Comparison of ENCODE assay signal across 10 cellular contexts in the genomic region with DNA sequence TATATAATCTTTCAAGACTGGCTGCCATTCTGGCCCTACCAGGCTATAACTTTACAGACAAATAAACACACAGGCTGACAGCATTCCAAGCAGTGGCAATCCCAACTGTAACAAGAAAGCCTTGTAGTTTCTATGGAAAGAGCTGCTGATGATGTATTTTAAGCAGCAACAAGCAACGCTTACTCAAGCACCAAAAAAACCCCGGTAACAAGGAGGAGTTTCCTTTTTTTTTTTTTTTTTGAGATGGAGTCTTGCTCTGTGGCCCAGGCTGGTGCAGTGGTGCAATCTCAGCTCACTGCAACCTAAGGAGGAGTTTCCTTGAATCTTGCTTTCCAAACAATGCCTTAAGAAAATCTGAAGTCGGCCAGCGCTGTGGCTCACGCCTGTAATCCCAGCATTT. TPM values are rescaled to one million over a fixed set of nuclear protein-coding genes. Genes with fewer than 3 reads are reported as not detected.
DNase-seq lines count a peak whose midpoint lies in the region; ATAC-seq and TF ChIP-seq lines count a peak whose summit lies in the region.
"Had no signal": no experiment of that assay in that cellular context is flagged by ENCODE, and none has a peak within 500 bp of the region (broad histone marks: within the 10 kb centered on the region; RNA-seq: fewer than 3 reads in every experiment).

No MANE protein-coding gene starts in this region.

- H3K27ac ChIP-seq in heart left ventricle (peak overlapping the region in 7 of 12 donors; percentile 25 to 80 (median 52)), right atrium auricular region (peak overlapping the region in 1 of 2 donors; percentile 0), esophagus squamous epithelium (peak overlapping the region; percentile 7 to 77 (median 51)), aorta (ENCODE audit: low read depth in 1 of 2, low read length in 2 of 2) (no peak overlapping the region)
- H3K27ac ChIP-seq in naive thymus-derived CD4-positive, alpha-beta T cell (ENCODE audit: low read depth, low read length), result no peak overlapping the region

- ATAC-seq in heart left ventricle (peak in 3 of 4 donors; percentile 17 to 79 (median 43)), aorta (ENCODE audit: low FRiP score) (peak; percentile 45), HG03565 (IDR thresholded peaks at IDR 0.05; ENCODE audit: unreplicated experiment) (no peak)
- ATAC-seq in naive thymus-derived CD4-positive, alpha-beta T cell, result peak; percentile 31
- ATAC-seq: mucosa of descending colon had no signal

- TF ChIP-seq POLR2A in heart left ventricle (IDR thresholded peaks at IDR 0.05) (no peak), esophagus squamous epithelium (IDR thresholded peaks at IDR 0.05) (no peak)

- intact Hi-C loops in heart left ventricle (cut with DNase I) (loop anchor here in 7 of 10 donors (2.0 to 10.0 kb wide), 4 partner anchors 36 to 101 kb away; a partner anchor contains a TSS), esophagus squamous epithelium (cut with DNase I) (no loop called here), aorta (cut with DNase I) (loop anchor here (2.0 to 5.0 kb wide), 2 partner anchors 36 to 101 kb away; a partner anchor contains a TSS)
- intact Hi-C loops in naive thymus-derived CD4-positive, alpha-beta T cell (cut with micrococcal nuclease), result loop anchor here in 1 of 2 donors (5.0 to 10.0 kb wide), 2 partner anchors 36 to 129 kb away; no protein-coding TSS in a partner anchor

- H3K27me3 ChIP-seq in heart left ventricle (no peaks in the 10 kb centered on the region), right atrium auricular region (no peaks in the 10 kb centered on the region), esophagus squamous epithelium (no peaks in the 10 kb centered on the region), aorta (ENCODE audit: control insufficient read depth in 1 of 2, insufficient read depth in 2 of 2, low read length in 1 of 2) (no peaks in the 10 kb centered on the region)
- no peaks in the 10 kb centered on the region for H3K27me3 ChIP-seq in naive thymus-derived CD4-positive, alpha-beta T cell (ENCODE audit: control insufficient read depth in 2 of 2, insufficient read depth in 2 of 2, low read length in 2 of 2)
- H3K27me3 ChIP-seq: SJSA1 had no signal

- POLR2A ChIA-PET in naive thymus-derived CD4-positive, alpha-beta T cell (lab: Charles Lee), result no interaction called here

- H3K4me1 Mint-ChIP-seq in naive thymus-derived CD4-positive, alpha-beta T cell, result peaks cover 14 to 25% (median 18%) of the 10 kb centered on the region in 7 donors

- 39 to 59% (median 53%) methylated on average over 5 of the region's 5 CpGs for WGBS in heart left ventricle, 4 donors
- 16 to 45% methylated on average over 2 to 5 of the region's 5 CpGs for WGBS in esophagus squamous epithelium, 2 donors
- WGBS in aorta, 2 donors, result 39 to 45% methylated on average over 5 of the region's 5 CpGs

- H3K27me3 Mint-ChIP-seq in naive thymus-derived CD4-positive, alpha-beta T cell, result no peaks in the 10 kb centered on the region

- peaks cover 0 to 28% (median 16%) of the 10 kb centered on the region in 9 donors for H3K36me3 ChIP-seq in heart left ventricle
- H3K36me3 ChIP-seq in right atrium auricular region, result peaks cover 9% of the 10 kb centered on the region
- peaks cover 0 to 45% (median 8%) of the 10 kb centered on the region in 3 donors for H3K36me3 ChIP-seq in esophagus squamous epithelium
- peaks cover under 1 to 14% (median 2%) of the 10 kb centered on the region in 3 experiments for H3K36me3 ChIP-seq in naive thymus-derived CD4-positive, alpha-beta T cell (ENCODE audit: control insufficient read depth in 2 of 3, insufficient read depth in 3 of 3, low read length in 3 of 3)
- H3K36me3 ChIP-seq in aorta (ENCODE audit: control insufficient read depth in 1 of 2, insufficient read depth in 2 of 2, low read length in 1 of 2), result no peaks in the 10 kb centered on the region

- peak overlapping the region in 4 of 9 donors; percentile 2 to 52 (median 24) for H3K27ac Mint-ChIP-seq in naive thymus-derived CD4-positive, alpha-beta T cell

- no peak overlapping the region for H3K4me3 Mint-ChIP-seq in naive thymus-derived CD4-positive, alpha-beta T cell

- no peaks in the 10 kb centered on the region for H3K9me3 Mint-ChIP-seq in naive thymus-derived CD4-positive, alpha-beta T cell

- CTCF ChIA-PET in naive thymus-derived CD4-positive, alpha-beta T cell (lab: Charles Lee), result interaction anchor here (0.6 to 6.4 kb wide), 5 partner anchors 13 to 563 kb away, joined by 3 to 59 read pairs (median 5); a partner anchor contains a TSS

- TF ChIP-seq CTCF in heart left ventricle (IDR thresholded peaks at IDR 0.05) (no peak), right atrium auricular region (IDR thresholded peaks at IDR 0.05) (no peak), esophagus squamous epithelium (IDR thresholded peaks at IDR 0.05) (no peak)

- peak in 1 of 5 donors; percentile 39 for DNase-seq in heart left ventricle
- DNase-seq in right atrium auricular region (ENCODE audit: low spot score), result no peak
- DNase-seq in esophagus squamous epithelium (lab: John Stamatoyannopoulos, UW), result no peak
- DNase-seq in naive thymus-derived CD4-positive, alpha-beta T cell, result no peak
- DNase-seq in aorta, result peak in 1 of 2 donors; percentile 57
- no peak for DNase-seq in NCI-H2196 treated with DMSO at 0.1 percent for 48 hours (lab: John Stamatoyannopoulos, UW; ENCODE audit: unreplicated experiment)
- DNase-seq in dermis blood vessel endothelial cell, result no peak
- DNase-seq: mucosa of descending colon had no signal

- H3K36me3 Mint-ChIP-seq in naive thymus-derived CD4-positive, alpha-beta T cell, result peaks cover 0 to 23% (median 8%) of the 10 kb centered on the region in 5 donors

- H3K4me3 ChIP-seq in heart left ventricle (no peak overlapping the region), right atrium auricular region (no peak overlapping the region), esophagus squamous epithelium (no peak overlapping the region), aorta (ENCODE audit: low read length in 2 of 2) (no peak overlapping the region)
- H3K4me3 ChIP-seq in naive thymus-derived CD4-positive, alpha-beta T cell (ENCODE audit: low read length), result no peak overlapping the region
- H3K4me3 ChIP-seq: mucosa of descending colon, SJSA1 had no signal

- H3K4me1 ChIP-seq in heart left ventricle (peaks cover 3 to 52% (median 30%) of the 10 kb centered on the region in 12 donors), right atrium auricular region (peaks cover 0 to 42% of the 10 kb centered on the region in 2 donors), esophagus squamous epithelium (peaks cover 16 to 54% (median 36%) of the 10 kb centered on the region in 3 donors), aorta (ENCODE audit: control insufficient read depth in 1 of 2, insufficient read depth in 2 of 2, low read length in 2 of 2) (peaks cover 0 to 1% of the 10 kb centered on the region in 2 donors)
- H3K4me1 ChIP-seq in naive thymus-derived CD4-positive, alpha-beta T cell (ENCODE audit: control insufficient read depth in 2 of 2, insufficient read depth in 2 of 2, low read length in 2 of 2), result peaks cover 0 to under 1% of the 10 kb centered on the region in 2 donors

- H3K9me3 ChIP-seq in heart left ventricle, result no peaks in the 10 kb centered on the region
- no peaks in the 10 kb centered on the region for H3K9me3 ChIP-seq in right atrium auricular region
- no peaks in the 10 kb centered on the region for H3K9me3 ChIP-seq in esophagus squamous epithelium
- H3K9me3 ChIP-seq in naive thymus-derived CD4-positive, alpha-beta T cell (ENCODE audit: control insufficient read depth in 2 of 3, low read length in 3 of 3), result no peaks in the 10 kb centered on the region
- no peaks in the 10 kb centered on the region for H3K9me3 ChIP-seq in aorta (ENCODE audit: control insufficient read depth, low read length)
- H3K9me3 ChIP-seq: mucosa of descending colon, SJSA1 had no signal

RNA-seq across cellular contexts. Expression of a gene that starts 23.1 kb away (rescaled TPM):
- total RNA-seq in heart left ventricle (10 to 100 TPM; 38.4 to 55.6 (median 44.1) TPM), right atrium auricular region (10 to 100 TPM; 36.8 to 41.3 TPM), esophagus squamous epithelium (10 to 100 TPM; 27.3 to 44.3 (median 36.9) TPM), aorta (10 to 100 TPM; 36.9 to 43.4 TPM), dermis blood vessel endothelial cell (21.8 and 32.0 TPM in 2 replicates)
- polyA plus RNA-seq in heart left ventricle (10 to 100 TPM; 30.8 to 41.2 TPM), aorta (10 to 100 TPM; 19.0 to 19.8 TPM)
- 10 to 100 TPM; 29.3 to 67.9 (median 33.2) TPM for total RNA-seq in naive thymus-derived CD4-positive, alpha-beta T cell
- polyA plus RNA-seq in naive thymus-derived CD4-positive, alpha-beta T cell, result 10 to 100 TPM; 69.5 to 72.5 TPM

RNA-seq across cellular contexts. Expression of a gene that starts 27.2 kb away (rescaled TPM):
- total RNA-seq in heart left ventricle, result 10 to 100 TPM; 28.5 to 46.5 (median 36.6) TPM
- 10 to 100 TPM; 52.4 to 75.1 TPM for polyA plus RNA-seq in heart left ventricle
- 10 to 100 TPM; 36.0 to 41.1 TPM for total RNA-seq in right atrium auricular region
- 10 to 100 TPM; 10.3 to 23.3 (median 17.2) TPM for total RNA-seq in esophagus squamous epithelium
- 10 to 100 TPM in 4 of 5 experiments, 1 to 10 TPM in 1; 9.4 to 25.8 (median 13.9) TPM for total RNA-seq in naive thymus-derived CD4-positive, alpha-beta T cell
- 10 to 100 TPM; 18.3 to 18.5 TPM for polyA plus RNA-seq in naive thymus-derived CD4-positive, alpha-beta T cell
- total RNA-seq in aorta, result 10 to 100 TPM; 30.3 to 32.5 TPM
- polyA plus RNA-seq in aorta, result 10 to 100 TPM; 22.7 to 40.0 TPM
- total RNA-seq in dermis blood vessel endothelial cell, result 14.3 and 35.1 TPM in 2 replicates

RNA-seq across cellular contexts. Expression of a gene that starts 28.6 kb away (rescaled TPM):
- total RNA-seq in heart left ventricle (10 to 100 TPM; 13.4 to 22.1 (median 19.3) TPM), right atrium auricular region (10 to 100 TPM; 21.0 to 25.0 TPM), esophagus squamous epithelium (10 to 100 TPM; 20.6 to 40.8 (median 34.1) TPM), aorta (10 to 100 TPM; 15.2 to 16.7 TPM), dermis blood vessel endothelial cell (85.2 and 117 TPM in 2 replicates)
- polyA plus RNA-seq in heart left ventricle (10 to 100 TPM; 16.7 to 31.1 TPM), aorta (10 to 100 TPM; 21.5 to 25.0 TPM)
- total RNA-seq in naive thymus-derived CD4-positive, alpha-beta T cell, result 10 to 100 TPM; 12.1 to 32.0 (median 30.5) TPM
- polyA plus RNA-seq in naive thymus-derived CD4-positive, alpha-beta T cell, result 10 to 100 TPM; 33.8 to 36.0 TPM

RNA-seq across cellular contexts. Expression of a gene that starts 38.9 kb away (rescaled TPM):
- 1 to 10 TPM in 3 of 9 donors, under 1 TPM in 6; 0.20 to 1.2 (median 0.37) TPM for total RNA-seq in heart left ventricle
- 1 to 10 TPM in 1 of 2 donors, under 1 TPM in 1; 0.57 to 1.2 TPM for polyA plus RNA-seq in heart left ventricle
- total RNA-seq in right atrium auricular region, result 1 to 10 TPM; 1.7 to 4.5 TPM
- total RNA-seq in esophagus squamous epithelium, result 1 to 10 TPM in 3 of 4 donors, under 1 TPM in 1; 0.64 to 2.7 (median 2.1) TPM
- 1 to 10 TPM in 2 of 5 experiments, under 1 TPM in 3; 0.19 to 1.9 (median 0.20) TPM for total RNA-seq in naive thymus-derived CD4-positive, alpha-beta T cell
- 1 to 10 TPM in 1 of 2 donors, under 1 TPM in 1; 0.41 to 2.6 TPM for polyA plus RNA-seq in naive thymus-derived CD4-positive, alpha-beta T cell
- total RNA-seq in aorta, result 1 to 10 TPM in 1 of 2 donors, under 1 TPM in 1; 0.94 to 1.3 TPM
- 1 to 10 TPM in 1 of 2 donors, under 1 TPM in 1; 0.33 to 6.0 TPM for polyA plus RNA-seq in aorta
- total RNA-seq in dermis blood vessel endothelial cell, result 6.8 and 10.0 TPM in 2 replicates

Comparison
In these comparisons a context has a peak if more than half of its experiments do, and no peak if none do; other contexts are left out.
1. H3K27ac ChIP-seq: peak in heart left ventricle (7 of 12) and esophagus squamous epithelium (4 of 4); none in naive thymus-derived CD4-positive, alpha-beta T cell (single experiment) and aorta (0 of 2).